15 cellular contexts compared by ENCODE assay signal in the genomic region with DNA sequence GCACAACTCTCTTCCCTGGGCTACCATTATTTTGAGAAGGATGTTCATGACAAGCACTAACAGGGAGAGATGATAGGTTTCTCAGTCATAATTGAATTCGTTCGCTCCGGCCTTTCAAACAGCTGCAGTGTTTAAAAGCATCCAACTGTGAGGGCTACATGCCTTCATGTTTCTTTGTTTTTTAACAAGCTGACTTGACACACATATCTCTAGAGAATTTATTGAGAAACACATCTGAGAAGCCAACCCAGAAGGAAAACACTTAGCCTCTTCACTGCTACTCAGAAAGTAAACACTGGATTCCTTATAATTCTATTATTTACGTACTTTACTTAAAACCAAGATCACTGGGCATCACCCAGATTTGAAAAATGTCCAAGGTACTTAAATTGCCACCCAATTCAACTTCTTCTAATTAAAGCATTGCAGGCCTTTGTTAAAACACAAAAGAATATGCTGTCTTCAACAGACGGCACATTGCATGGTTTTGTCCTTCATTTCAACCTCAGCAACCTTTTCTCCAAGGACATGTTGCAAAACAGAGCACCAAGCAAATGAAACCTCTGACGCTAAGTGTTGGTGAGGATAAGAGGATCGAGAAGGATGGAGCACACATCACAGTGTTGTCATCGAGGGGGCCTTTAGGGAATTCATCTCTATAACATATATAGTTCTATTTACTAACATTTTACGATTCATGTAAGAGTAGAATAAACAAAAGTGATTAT.
A peak's percentile ranks its signal among the peaks of the same experiment; 100 is the strongest.
DNase-seq lines count a peak whose midpoint lies in the region; ATAC-seq and TF ChIP-seq lines count a peak whose summit lies in the region.
"Had no signal": no experiment of that assay in that cellular context is flagged by ENCODE, and none has a peak within 500 bp of the region (broad histone marks: within the 10 kb centered on the region; RNA-seq: fewer than 3 reads in every experiment).

No MANE protein-coding gene starts in this region.

- no peak for TF ChIP-seq POLR2A in gastroesophageal sphincter (IDR thresholded peaks at IDR 0.05)

- DNase-seq in GM04504 (ENCODE audit: low read depth) (peak; percentile 46), SK-N-MC (ENCODE audit: low read depth, low spot score) (no peak), osteoblast (ENCODE audit: insufficient read length, low spot score, missing footprints) (no peak), DMS153 treated with DMSO at 0.1 percent for 48 hours (lab: John Stamatoyannopoulos, UW; ENCODE audit: unreplicated experiment) (no peak), NCI-H82 treated with DMSO at 0.1 percent for 48 hours (lab: John Stamatoyannopoulos, UW; ENCODE audit: unreplicated experiment) (no peak), NK-92 (lab: John Stamatoyannopoulos, UW; ENCODE audit: unreplicated experiment) (no peak)
- DNase-seq: activated CD4-positive, CD25-positive, alpha-beta regulatory T cell treated with anti-CD3 and anti-CD28 coated beads, Interleukin-2, amount 50 U/mL, for 72 hours; activated T-cell treated with anti-CD3 and anti-CD28 coated beads, Interleukin-2, amount 50 U/mL, for 24 hours; amygdala; effector memory CD8-positive, alpha-beta T cell; NCI-H1436; posterior cingulate gyrus; stimulated activated naive CD8-positive, alpha-beta T cell treated with anti-CD3 and anti-CD28 coated beads, Interleukin-15, Interleukin-2, amounts not matched to agents 100 U/mL and 50 U/mL, for 24 hours had no signal

- H3K4me2 ChIP-seq in osteoblast (ENCODE audit: insufficient read depth, low read length) = peak overlapping the region; percentile 12

- H3K27ac ChIP-seq in SK-N-MC (no peak overlapping the region), gastroesophageal sphincter (peak overlapping the region in 2 of 4 donors; percentile 0 to 45), osteoblast (ENCODE audit: low read depth, low read length) (no peak overlapping the region)

- TF ChIP-seq CTCF in gastroesophageal sphincter (IDR thresholded peaks at IDR 0.05) (no peak), osteoblast (IDR thresholded peaks at IDR 0.05; ENCODE audit: extremely low read depth, low read depth, low read length) (no peak)

- H2AFZ ChIP-seq in osteoblast (ENCODE audit: low read length) = no peak overlapping the region

- H3K9me3 ChIP-seq in SK-N-MC (ENCODE audit: low read depth, low read length) (no peaks in the 10 kb centered on the region), gastroesophageal sphincter (no peaks in the 10 kb centered on the region), osteoblast (ENCODE audit: low read depth, low read length) (no peaks in the 10 kb centered on the region)

- H3K4me3 ChIP-seq in SK-N-MC = peak overlapping the region; percentile 9; the same call in 1 of the 2 replicates
- no peak overlapping the region for H3K4me3 ChIP-seq in gastroesophageal sphincter
- no peak overlapping the region for H3K4me3 ChIP-seq in osteoblast (ENCODE audit: insufficient read depth, low read length)

- H3K4me1 ChIP-seq in gastroesophageal sphincter = peaks cover 0 to 25% (median 4%) of the 10 kb centered on the region in 3 donors
- peaks cover 8% of the 10 kb centered on the region for H3K4me1 ChIP-seq in osteoblast (ENCODE audit: insufficient read depth, low read length)

- peak; percentile 83 for ATAC-seq in gastroesophageal sphincter
- ATAC-seq in GM21717 (IDR thresholded peaks at IDR 0.05; ENCODE audit: unreplicated experiment) = no peak
- ATAC-seq: effector memory CD8-positive, alpha-beta T cell; stimulated activated naive CD8-positive, alpha-beta T cell treated with anti-CD3 and anti-CD28 coated beads, Interleukin-15, Interleukin-2, amounts not matched to agents 100 U/mL and 50 U/mL, for 24 hours had no signal

- no peaks in the 10 kb centered on the region for H3K36me3 ChIP-seq in SK-N-MC (ENCODE audit: insufficient read depth, low read length)
- no peaks in the 10 kb centered on the region for H3K36me3 ChIP-seq in gastroesophageal sphincter
- H3K36me3 ChIP-seq in osteoblast (ENCODE audit: insufficient read depth, low read length) = no peaks in the 10 kb centered on the region

- peaks cover 8% of the 10 kb centered on the region for H4K20me1 ChIP-seq in osteoblast (ENCODE audit: insufficient read depth, low read length)

- H3K79me2 ChIP-seq in osteoblast (ENCODE audit: insufficient read depth, low read length) = peaks cover 24% of the 10 kb centered on the region

- H3K27me3 ChIP-seq in gastroesophageal sphincter = no peaks in the 10 kb centered on the region
- H3K27me3 ChIP-seq in osteoblast (ENCODE audit: insufficient read depth, low read length) = no peaks in the 10 kb centered on the region

- TF ChIP-seq EP300 in gastroesophageal sphincter (IDR thresholded peaks at IDR 0.05) = no peak

- 64 to 75% methylated on average over 9 of the region's 9 CpGs for WGBS in gastroesophageal sphincter (ENCODE audit: low coverage in 1 of 2), 2 donors

- H3K9ac ChIP-seq in SK-N-MC (ENCODE audit: insufficient read length) = no peak overlapping the region
